Comparison of ENCODE assay signal across 9 cellular contexts in genomic region chr11:84800755-84801346, GRCh38.
DNase-seq lines count a peak whose midpoint lies in the region; ATAC-seq and TF ChIP-seq lines count a peak whose summit lies in the region.
"Had no signal": no experiment of that assay in that cellular context is flagged by ENCODE, and none has a peak within 500 bp of the region (broad histone marks: within the 10 kb centered on the region; RNA-seq: fewer than 3 reads in every experiment).

No MANE protein-coding gene starts in this region.

- peak; percentile 22 to 48 for TF ChIP-seq CTCF in fibroblast of lung (conservative IDR thresholded peaks at IDR 0.05 in 1 of 2, IDR thresholded peaks at IDR 0.05 in 1 of 2; ENCODE audit: low read depth in 1 of 2, low read length in 2 of 2)

- H2AFZ ChIP-seq in fibroblast of lung (ENCODE audit: low read length), result no peak overlapping the region

- H3K4me1 ChIP-seq in fibroblast of lung (ENCODE audit: control insufficient read depth, extremely low read depth, insufficient read depth, low read length), result no peaks in the 10 kb centered on the region

- H3K27ac ChIP-seq in fibroblast of lung (ENCODE audit: insufficient read depth, low read length), result no peak overlapping the region

- no peak overlapping the region for H3K4me3 ChIP-seq in fibroblast of lung (replicated peaks in 1 of 4; ENCODE audit: control extremely low read depth in 1 of 4, insufficient read depth in 1 of 4, low read depth in 3 of 4, low read length in 4 of 4)

- no peaks in the 10 kb centered on the region for H4K20me1 ChIP-seq in fibroblast of lung (ENCODE audit: control insufficient read depth, extremely low read depth, insufficient read depth, low read length)

- no peaks in the 10 kb centered on the region for H3K9me3 ChIP-seq in fibroblast of lung (ENCODE audit: control insufficient read depth, insufficient read depth, low read depth, low read length)

- no peak overlapping the region for H3K9ac ChIP-seq in fibroblast of lung (ENCODE audit: insufficient read depth, low read length)

- ATAC-seq in HG02588 (IDR thresholded peaks at IDR 0.05; ENCODE audit: unreplicated experiment), result no peak

- H3K36me3 ChIP-seq in fibroblast of lung (ENCODE audit: control insufficient read depth, insufficient read depth, low read length), result no peaks in the 10 kb centered on the region

- no peaks in the 10 kb centered on the region for H3K4me1 Mint-ChIP-seq in activated CD4-positive, alpha-beta T cell treated with anti-CD3 and anti-CD28 coated beads, Interleukin-2, amount 10 ng/mL, durations not matched to agents 24 days and 14 days

- no peaks in the 10 kb centered on the region for H3K27me3 ChIP-seq in fibroblast of lung (ENCODE audit: control insufficient read depth, insufficient read depth, low read length)

- H3K9me3 Mint-ChIP-seq in activated CD4-positive, alpha-beta T cell treated with anti-CD3 and anti-CD28 coated beads, Interleukin-2, amount 10 ng/mL, durations not matched to agents 24 days and 14 days, result peaks cover 6% of the 10 kb centered on the region

- H3K4me2 ChIP-seq in fibroblast of lung (ENCODE audit: extremely low read depth, insufficient read depth, low read length), result no peak overlapping the region

- intact Hi-C loops in activated CD4-positive, alpha-beta T cell treated with anti-CD3 and anti-CD28 coated beads, Interleukin-2, amount 10 ng/mL, durations not matched to agents 24 days and 14 days (cut with micrococcal nuclease), result no loop called here

- no peak overlapping the region for H3K4me3 Mint-ChIP-seq in activated CD4-positive, alpha-beta T cell treated with anti-CD3 and anti-CD28 coated beads, Interleukin-2, amount 10 ng/mL, durations not matched to agents 24 days and 14 days

- no peaks in the 10 kb centered on the region for H3K36me3 Mint-ChIP-seq in activated CD4-positive, alpha-beta T cell treated with anti-CD3 and anti-CD28 coated beads, Interleukin-2, amount 10 ng/mL, durations not matched to agents 24 days and 14 days (ENCODE audit: low read depth)

- H3K27me3 Mint-ChIP-seq in activated CD4-positive, alpha-beta T cell treated with anti-CD3 and anti-CD28 coated beads, Interleukin-2, amount 10 ng/mL, durations not matched to agents 24 days and 14 days, result no peaks in the 10 kb centered on the region

- DNase-seq in NCI-H446 (lab: John Stamatoyannopoulos, UW) (peak; percentile 7 to 60), NCI-H446 treated with DMSO at 0.1 percent for 48 hours (lab: John Stamatoyannopoulos, UW) (no peak), OCI-M1 (lab: John Stamatoyannopoulos, UW) (peak; percentile 70), fibroblast of lung (ENCODE audit: low read depth in 2 of 2) (peak; percentile 22 to 51), stromal cell of bone marrow (ENCODE audit: low read depth) (peak; percentile 35)
- DNase-seq in activated CD4-positive, alpha-beta T cell treated with anti-CD3 and anti-CD28 coated beads, Interleukin-2, amount 10 ng/mL, durations not matched to agents 24 days and 14 days, result no peak
- DNase-seq in activated naive CD4-positive, alpha-beta T cell treated with Interleukin-2 at 50 U/mL for 16 hours, result no peak
- DNase-seq: activated CD4-positive, alpha-beta T cell treated with anti-CD3 and anti-CD28 coated beads, Interleukin-2, amount 50 U/mL, for 1 hour had no signal

- no peaks in the 10 kb centered on the region for H3K79me2 ChIP-seq in fibroblast of lung (ENCODE audit: control insufficient read depth, insufficient read depth, low read length)

- H3K27ac Mint-ChIP-seq in activated CD4-positive, alpha-beta T cell treated with anti-CD3 and anti-CD28 coated beads, Interleukin-2, amount 10 ng/mL, durations not matched to agents 24 days and 14 days, result no peak overlapping the region

Comparison
In these comparisons a context has a peak if more than half of its experiments do, and no peak if none do; other contexts are left out.
1. DNase-seq: peak in NCI-H446 (2 of 2), OCI-M1 (single experiment), fibroblast of lung (2 of 2) and stromal cell of bone marrow (single experiment); none in NCI-H446 treated with DMSO at 0.1 percent for 48 hours (single experiment), activated CD4-positive, alpha-beta T cell treated with anti-CD3 and anti-CD28 coated beads, Interleukin-2, amount 10 ng/mL, durations not matched to agents 24 days and 14 days (single experiment) and activated naive CD4-positive, alpha-beta T cell treated with Interleukin-2 at 50 U/mL for 16 hours (single experiment).